ENCODE assay signal across 27 cellular contexts in the genomic region with DNA sequence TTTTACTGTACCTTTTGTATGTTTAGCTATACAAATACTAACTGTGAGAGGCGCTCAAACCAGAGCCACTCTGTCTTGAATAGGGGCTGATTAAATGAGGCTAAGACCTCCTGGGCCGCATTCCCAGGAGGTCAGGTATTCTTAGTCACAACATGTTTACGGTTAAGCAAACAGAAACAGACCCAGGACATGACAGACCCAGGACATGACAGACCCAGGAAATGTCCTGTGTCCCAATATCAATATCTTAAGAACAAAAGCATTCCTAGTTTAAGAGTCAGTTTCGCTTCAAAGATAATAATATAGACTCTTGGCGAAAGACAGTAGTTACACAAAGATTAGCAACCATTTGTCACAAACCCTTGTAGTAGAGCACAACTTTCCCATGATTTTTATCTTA.
DNase-seq lines count a peak whose midpoint lies in the region; ATAC-seq, FAIRE-seq and TF ChIP-seq lines count a peak whose summit lies in the region.
"Had no signal": no experiment of that assay in that cellular context is flagged by ENCODE, and none has a peak within 500 bp of the region (broad histone marks: within the 10 kb centered on the region; RNA-seq: fewer than 3 reads in every experiment).

No MANE protein-coding gene starts in this region.

- no peak for TF ChIP-seq CTCF in bronchial epithelial cell (IDR thresholded peaks at IDR 0.05; ENCODE audit: insufficient read depth, low read length, severe bottlenecking)

- no peak for FAIRE-seq in bronchial epithelial cell (lab: Jason Lieb, UNC)
- FAIRE-seq: GM18507, kidney had no signal

- no peaks in the 10 kb centered on the region for H3K27me3 ChIP-seq in bronchial epithelial cell (ENCODE audit: control insufficient read depth, insufficient read depth, low read length)
- H3K27me3 ChIP-seq: BE2C had no signal

- no peak overlapping the region for H3K4me3 ChIP-seq in bronchial epithelial cell (ENCODE audit: low read depth, low read length)

- no peaks in the 10 kb centered on the region for H3K36me3 ChIP-seq in bronchial epithelial cell (ENCODE audit: control insufficient read depth, insufficient read depth, low read length)
- H3K36me3 ChIP-seq: BE2C had no signal

- ATAC-seq in HG03432 (IDR thresholded peaks at IDR 0.05; ENCODE audit: unreplicated experiment) (no peak), HG03571 (IDR thresholded peaks at IDR 0.05; ENCODE audit: unreplicated experiment) (no peak)
- ATAC-seq: activated naive CD8-positive, alpha-beta T cell treated with anti-CD3 and anti-CD28 coated beads, Interleukin-2, amount 50 U/mL, for 24 hours; activated T-cell treated with anti-CD3 and anti-CD28 coated beads, Interleukin-2, amount 50 U/mL, for 4 hours; CD8-positive, alpha-beta T cell; natural killer cell; stimulated activated memory B cell treated with anti-CD40 and anti-IgM and Interleukin-4, amounts not matched to agents 10 μg/mL and 1 μg/mL and 100 μg/mL, for 72 hours had no signal

- DNase-seq in ELF-1 (ENCODE audit: low read depth, low spot score): peak; percentile 70
- peak; percentile 8 for DNase-seq in NCI-H146 treated with DMSO at 0.1 percent for 48 hours (lab: John Stamatoyannopoulos, UW; ENCODE audit: unreplicated experiment)
- DNase-seq in bronchial epithelial cell (ENCODE audit: low read depth): peak; percentile 92
- DNase-seq in islet precursor cell: peak; percentile 88
- no peak for DNase-seq in activated effector memory CD4-positive, alpha-beta T cell treated with Interleukin-2 at 50 U/mL for 16 hours
- DNase-seq in NCI-H1417 treated with DMSO at 0.1 percent for 48 hours (lab: John Stamatoyannopoulos, UW): no peak
- DNase-seq: ACHN; activated gamma-delta T cell treated with Interleukin-2 at 50 U/mL for 16 hours; activated naive CD8-positive, alpha-beta T cell treated with anti-CD3 and anti-CD28 coated beads, Interleukin-2, amount 50 U/mL, for 24 hours; activated T-cell treated with anti-CD3 and anti-CD28 coated beads, Interleukin-2, amount 50 U/mL, for 4 hours; BE2C; CD8-positive, alpha-beta T cell; DMS 273 treated with DMSO at 0.1 percent for 48 hours; head of caudate nucleus; Karpas-422; kidney; natural killer cell; NCI-H1436 treated with DMSO at 0.1 percent for 48 hours; NCI-H446; NCI-H774; nucleus accumbens; substantia nigra; T-helper 1 cell had no signal

Comparison
In these comparisons a context has a peak if more than half of its experiments do, and no peak if none do; other contexts are left out.
1. DNase-seq: peak in ELF-1 (single experiment), NCI-H146 treated with DMSO at 0.1 percent for 48 hours (single experiment), bronchial epithelial cell (single experiment) and islet precursor cell (single experiment); none in activated effector memory CD4-positive, alpha-beta T cell treated with Interleukin-2 at 50 U/mL for 16 hours (single experiment) and NCI-H1417 treated with DMSO at 0.1 percent for 48 hours (single experiment).